In genomic region chr10:71836594-71836970, GRCh38 we compare ENCODE assay signal across 1 cellular context.
TF ChIP-seq lines count a peak whose summit lies in the region.

No MANE protein-coding gene starts in this region.

TF ChIP-seq in GM12878, 131 proteins besides CTCF, POLR2A, EP300 and RAD21 (continued from another document):
- TF ChIP-seq ATF7 (IDR thresholded peaks at IDR 0.05; ENCODE audit: low read depth) (peak; percentile 10; the same call in 1 of the 2 replicates), NBN (IDR thresholded peaks at IDR 0.05) (no peak), IKZF2 (IDR thresholded peaks at IDR 0.05) (no peak), SP1 (IDR thresholded peaks at IDR 0.05; ENCODE audit: low read depth, low read length) (no peak)
TF ChIP-seq in GM12878: peak in this region for 2.
